Comparison of ENCODE assay signal across 26 cellular contexts in the genomic region with DNA sequence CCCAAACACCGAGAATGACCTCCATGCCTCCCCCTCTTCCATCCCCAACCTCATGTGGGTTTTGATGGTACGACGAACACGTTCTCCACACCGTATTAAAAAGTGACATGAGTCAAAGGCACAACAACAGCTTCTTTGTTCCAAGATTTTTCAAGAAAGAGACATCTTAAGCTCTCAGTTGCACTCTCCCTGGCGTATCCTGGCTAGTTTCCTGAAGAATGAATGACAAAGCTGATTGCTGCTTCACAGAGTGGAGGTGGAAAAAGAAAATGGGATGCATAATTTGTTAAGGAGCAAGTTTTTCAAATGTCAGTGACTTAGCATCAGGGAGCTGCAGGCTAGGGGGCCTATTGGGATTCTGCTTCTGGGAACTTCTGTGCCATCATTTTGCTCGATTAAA.
"Had no signal": no experiment of that assay in that cellular context is flagged by ENCODE, and none has a peak within 500 bp of the region (broad histone marks: within the 10 kb centered on the region; RNA-seq: fewer than 3 reads in every experiment).

No MANE protein-coding gene starts in this region.

- ATAC-seq: left colon; left lung; lower lobe of right lung; naive thymus-derived CD8-positive, alpha-beta T cell; pancreas; psoas muscle; right lobe of liver; stimulated activated memory B cell treated with anti-CD40 and anti-IgM and Interleukin-4, amounts not matched to agents 10 μg/mL and 1 μg/mL and 100 μg/mL, for 72 hours; stimulated activated naive CD8-positive, alpha-beta T cell treated with anti-CD3 and anti-CD28 coated beads, Interleukin-15, amount 100 ng/mL, for 72 hours; upper lobe of right lung had no signal

- H3K4me2 ChIP-seq: smooth muscle cell had no signal

- H3K9me3 ChIP-seq: left lung, lower lobe of right lung, pancreas, psoas muscle, right atrium auricular region, right lobe of liver, thoracic aorta, tibial artery, upper lobe of right lung, uterus had no signal

- H3K27me3 ChIP-seq: pancreas, right atrium auricular region, right lobe of liver, uterus had no signal

- H3K4me1 ChIP-seq: left lung, lower lobe of right lung, pancreas, psoas muscle, right atrium auricular region, right lobe of liver, tibial artery, upper lobe of right lung, uterus had no signal

- H3K36me3 ChIP-seq: left lung, lower lobe of right lung, pancreas, right atrium auricular region, right lobe of liver, thoracic aorta, tibial artery, upper lobe of right lung, uterus had no signal

- H3K9me3 Mint-ChIP-seq: immature natural killer cell; naive thymus-derived CD8-positive, alpha-beta T cell; nephron; stimulated activated memory B cell treated with anti-CD40 and anti-IgM and Interleukin-4, amounts not matched to agents 10 μg/mL and 1 μg/mL and 100 μg/mL, for 72 hours; stimulated activated naive CD8-positive, alpha-beta T cell treated with anti-CD3 and anti-CD28 coated beads, Interleukin-15, amount 100 ng/mL, for 72 hours had no signal

- H3K4me3 Mint-ChIP-seq: immature natural killer cell; naive thymus-derived CD8-positive, alpha-beta T cell; nephron; stimulated activated memory B cell treated with anti-CD40 and anti-IgM and Interleukin-4, amounts not matched to agents 10 μg/mL and 1 μg/mL and 100 μg/mL, for 72 hours; stimulated activated naive CD8-positive, alpha-beta T cell treated with anti-CD3 and anti-CD28 coated beads, Interleukin-15, amount 100 ng/mL, for 72 hours had no signal

- H3K36me3 Mint-ChIP-seq: immature natural killer cell; stimulated activated memory B cell treated with anti-CD40 and anti-IgM and Interleukin-4, amounts not matched to agents 10 μg/mL and 1 μg/mL and 100 μg/mL, for 72 hours had no signal

- DNase-seq: immature natural killer cell; kidney; left colon; left lung; lower lobe of right lung; mammary epithelial cell; mesenchymal stem cell; naive thymus-derived CD8-positive, alpha-beta T cell; pancreas; psoas muscle; right lobe of liver; stimulated activated CD4-positive, alpha-beta T cell treated with anti-CD3 and anti-CD28 coated beads, Interleukin-1b, Interleukin-23, amount 100 ng/mL, for 48 hours; stimulated activated CD4-positive, alpha-beta T cell treated with anti-CD3 and anti-CD28 coated beads, Interleukin-2, amount 100 ng/mL, for 48 hours; stimulated activated CD4-positive, alpha-beta T cell treated with anti-CD3 and anti-CD28 coated beads, Interleukin-4, amount 100 ng/mL, for 4 hours; stimulated activated CD8-positive, alpha-beta memory T cell treated with anti-CD3 and anti-CD28 coated beads, Interleukin-4, amount 100 ng/mL, for 48 hours; stimulated activated naive CD4-positive, alpha-beta T cell treated with Interleukin-2 at 50 U/mL for 16 hours; stimulated activated naive CD8-positive, alpha-beta T cell treated with anti-CD3 and anti-CD28 coated beads, Interleukin-15, amount 100 ng/mL, for 72 hours; tibial artery; trophoblast cell; upper lobe of right lung; uterus had no signal

- H3K27ac Mint-ChIP-seq: immature natural killer cell; naive thymus-derived CD8-positive, alpha-beta T cell; nephron; stimulated activated memory B cell treated with anti-CD40 and anti-IgM and Interleukin-4, amounts not matched to agents 10 μg/mL and 1 μg/mL and 100 μg/mL, for 72 hours; stimulated activated naive CD8-positive, alpha-beta T cell treated with anti-CD3 and anti-CD28 coated beads, Interleukin-15, amount 100 ng/mL, for 72 hours had no signal

- H3K27ac ChIP-seq: left lung, lower lobe of right lung, pancreas, psoas muscle, right atrium auricular region, right lobe of liver, thoracic aorta, tibial artery, upper lobe of right lung, uterus had no signal

- H3K4me3 ChIP-seq: left lung, lower lobe of right lung, pancreas, psoas muscle, right atrium auricular region, right lobe of liver, smooth muscle cell, thoracic aorta, tibial artery, upper lobe of right lung, uterus had no signal

- H3K4me1 Mint-ChIP-seq: immature natural killer cell; naive thymus-derived CD8-positive, alpha-beta T cell; nephron; stimulated activated memory B cell treated with anti-CD40 and anti-IgM and Interleukin-4, amounts not matched to agents 10 μg/mL and 1 μg/mL and 100 μg/mL, for 72 hours; stimulated activated naive CD8-positive, alpha-beta T cell treated with anti-CD3 and anti-CD28 coated beads, Interleukin-15, amount 100 ng/mL, for 72 hours had no signal
